ENCODE assay signal across 8 cellular contexts in genomic region chr9:97501972-97502221, GRCh38. TPM values are rescaled to one million over a fixed set of nuclear protein-coding genes. Genes with fewer than 3 reads are reported as not detected.
DNase-seq lines count a peak whose midpoint lies in the region; ATAC-seq and TF ChIP-seq lines count a peak whose summit lies in the region.

No MANE protein-coding gene starts in this region.

- no peak for TF ChIP-seq CTCF in astrocyte of the spinal cord (IDR thresholded peaks at IDR 0.05; ENCODE audit: low read depth, low read length)
- TF ChIP-seq CTCF in lung (IDR thresholded peaks at IDR 0.05; ENCODE audit: control extremely low read depth, extremely low read depth), result no peak

- no peak for DNase-seq in astrocyte of the spinal cord (ENCODE audit: low read depth, low spot score)
- no peak for DNase-seq in lung (ENCODE audit: low spot score)
- no peak for DNase-seq in NCI-H69 (lab: John Stamatoyannopoulos, UW)
- no peak for DNase-seq in DMS153 treated with DMSO at 0.1 percent for 48 hours (lab: John Stamatoyannopoulos, UW; ENCODE audit: unreplicated experiment)
- DNase-seq in SW480 (ENCODE audit: low spot score), result no peak

- H3K4me1 ChIP-seq in lung (ENCODE audit: control insufficient read depth in 2 of 2, insufficient read depth in 2 of 2, low read length in 2 of 2), result peaks cover 6 to 10% of the 10 kb centered on the region in 2 donors

- no peaks in the 10 kb centered on the region for H3K9me3 ChIP-seq in lung (ENCODE audit: control insufficient read depth in 2 of 2, insufficient read depth in 1 of 2, low read length in 1 of 2)

- H3K4me3 ChIP-seq in astrocyte of the spinal cord (ENCODE audit: low read depth, low read length) (peak overlapping the region; percentile 40), lung (peak overlapping the region; percentile 66)

- ATAC-seq in GM19035 (IDR thresholded peaks at IDR 0.05; ENCODE audit: unreplicated experiment) (peak; percentile 32), HG02943 (IDR thresholded peaks at IDR 0.05; ENCODE audit: low read depth, unreplicated experiment) (peak; percentile 28), lung (ENCODE audit: insufficient read depth, low FRiP score) (peak; percentile 4), HG03457 (IDR thresholded peaks at IDR 0.05; ENCODE audit: unreplicated experiment) (no peak)

- H3K27ac ChIP-seq in lung (ENCODE audit: low read depth in 1 of 2, low read length in 1 of 2), result peak overlapping the region in 1 of 2 donors; percentile 93

- no peaks in the 10 kb centered on the region for H3K27me3 ChIP-seq in lung (ENCODE audit: control insufficient read depth, insufficient read depth)

- 1% methylated on average over 29 to 30 of the region's 30 CpGs for WGBS in lung, 2 donors

- in situ Hi-C loops in astrocyte of the spinal cord (cut with HindIII; ENCODE audit: low sequenced_read_pairs), result no loop called here

- H3K36me3 ChIP-seq in lung (ENCODE audit: control insufficient read depth in 2 of 2, insufficient read depth in 2 of 2, low read length in 2 of 2), result no peaks in the 10 kb centered on the region

RNA-seq across cellular contexts. Expression of gene TMOD1, which starts 0.4 kb away (rescaled TPM):
- total RNA-seq in lung, result 1 to 10 TPM; 2.4 to 7.8 TPM
- 1 to 10 TPM; 2.7 to 7.9 TPM for polyA plus RNA-seq in lung
